Comparison of ENCODE assay signal across 21 cellular contexts in genomic region chr9:93010696-93011095, GRCh38. TPM values are rescaled to one million over a fixed set of nuclear protein-coding genes. Genes with fewer than 3 reads are reported as not detected.
DNase-seq lines count a peak whose midpoint lies in the region; ATAC-seq and TF ChIP-seq lines count a peak whose summit lies in the region.
"Had no signal": no experiment of that assay in that cellular context is flagged by ENCODE, and none has a peak within 500 bp of the region (broad histone marks: within the 10 kb centered on the region; RNA-seq: fewer than 3 reads in every experiment).

No MANE protein-coding gene starts in this region.

- H3K4me1 ChIP-seq in colonic mucosa, result no peaks in the 10 kb centered on the region
- H3K4me1 ChIP-seq in stomach, result no peaks in the 10 kb centered on the region
- H3K4me1 ChIP-seq: psoas muscle, transverse colon had no signal

- no peak overlapping the region for H3K27ac ChIP-seq in colonic mucosa
- H3K27ac ChIP-seq in stomach, result no peak overlapping the region
- H3K27ac ChIP-seq: coronary artery, psoas muscle, transverse colon, WERI-Rb-1 had no signal

- in situ Hi-C loops in KBM-7 (cut with MboI; ENCODE audit: low pct_unique_long_range_greater_than_20kb, low sequenced_read_pairs), result no loop called here

- H3K27me3 ChIP-seq in H7 (ENCODE audit: control insufficient read depth, insufficient read depth, low read length) (no peaks in the 10 kb centered on the region), colonic mucosa (no peaks in the 10 kb centered on the region), stomach (no peaks in the 10 kb centered on the region)
- H3K27me3 ChIP-seq: transverse colon had no signal

- H3K9me3 ChIP-seq in colonic mucosa (no peaks in the 10 kb centered on the region), stomach (no peaks in the 10 kb centered on the region)
- H3K9me3 ChIP-seq: psoas muscle, transverse colon had no signal

- no peak for DNase-seq in activated T-cell treated with anti-CD3 and anti-CD28 coated beads, Interleukin-2, amount 50 U/mL, for 72 hours
- DNase-seq in activated T-cell treated with anti-CD3 and anti-CD28 coated beads, Interleukin-2, amount 50 U/mL, for 4 hours, result no peak
- DNase-seq in H7 (peak; percentile 68), colonic mucosa (peak; percentile 12), iPS-NIHi11 (ENCODE audit: low spot score) (no peak), KBM-7 (no peak), stomach (no peak)
- DNase-seq in stimulated activated CD8-positive, alpha-beta memory T cell treated with anti-CD3 and anti-CD28 coated beads, Interleukin-4, amount 100 ng/mL, for 48 hours, result peak; percentile 5
- DNase-seq: activated gamma-delta T cell; HCEC 1CT; hypothalamus; kidney glomerular epithelial cell; mesendoderm; NCI-H187; RPMI8226; stimulated activated CD4-positive, alpha-beta T cell treated with anti-CD3 and anti-CD28 coated beads, Interleukin-12 subunit alpha, Interleukin-12 subunit beta, amount 100 ng/mL, for 4 hours; transverse colon; WERI-Rb-1 had no signal

- H3K27me3 Mint-ChIP-seq in activated T-cell treated with anti-CD3 and anti-CD28 coated beads, Interleukin-2, amount 50 U/mL, for 72 hours (ENCODE audit: low read depth), result no peaks in the 10 kb centered on the region
- H3K27me3 Mint-ChIP-seq in activated T-cell treated with anti-CD3 and anti-CD28 coated beads, Interleukin-2, amount 50 U/mL, for 4 hours (ENCODE audit: low read depth), result no peaks in the 10 kb centered on the region
- H3K27me3 Mint-ChIP-seq: natural killer cell treated with Interleukin-12 subunit alpha and Interleukin-12 subunit beta and Interleukin-15 and Interleukin-18, amount 100 ng/mL, for 72 hours had no signal

- H3K9ac ChIP-seq in colonic mucosa (ENCODE audit: low read depth in 2 of 2, low read length in 2 of 2), result no peak overlapping the region

- H3K4me1 Mint-ChIP-seq in activated T-cell treated with anti-CD3 and anti-CD28 coated beads, Interleukin-2, amount 50 U/mL, for 72 hours (ENCODE audit: low read depth), result peaks cover 11% of the 10 kb centered on the region
- H3K4me1 Mint-ChIP-seq in activated T-cell treated with anti-CD3 and anti-CD28 coated beads, Interleukin-2, amount 50 U/mL, for 4 hours (ENCODE audit: low read depth), result no peaks in the 10 kb centered on the region

- peaks cover 15 to 39% of the 10 kb centered on the region in 2 donors for H3K36me3 Mint-ChIP-seq in activated T-cell treated with anti-CD3 and anti-CD28 coated beads, Interleukin-2, amount 50 U/mL, for 72 hours (ENCODE audit: insufficient read depth in 2 of 2)
- peaks cover 34% of the 10 kb centered on the region for H3K36me3 Mint-ChIP-seq in activated T-cell treated with anti-CD3 and anti-CD28 coated beads, Interleukin-2, amount 50 U/mL, for 4 hours (ENCODE audit: insufficient read depth)

- H3K36me3 ChIP-seq in H7 (replicated peaks; ENCODE audit: control insufficient read depth, insufficient read depth, low read length), result no peaks in the 10 kb centered on the region
- H3K36me3 ChIP-seq in colonic mucosa, result no peaks in the 10 kb centered on the region
- peaks cover 4 to 51% (median 17%) of the 10 kb centered on the region in 4 donors for H3K36me3 ChIP-seq in stomach
- H3K36me3 ChIP-seq: transverse colon, WERI-Rb-1 had no signal

- ATAC-seq in activated T-cell treated with anti-CD3 and anti-CD28 coated beads, Interleukin-2, amount 50 U/mL, for 72 hours (replicated peaks in 1 of 2), result no peak
- no peak for ATAC-seq in activated T-cell treated with anti-CD3 and anti-CD28 coated beads, Interleukin-2, amount 50 U/mL, for 4 hours
- ATAC-seq: natural killer cell treated with Interleukin-12 subunit alpha and Interleukin-12 subunit beta and Interleukin-15 and Interleukin-18, amount 100 ng/mL, for 72 hours; psoas muscle had no signal

- no peak overlapping the region for H3K4me3 Mint-ChIP-seq in activated T-cell treated with anti-CD3 and anti-CD28 coated beads, Interleukin-2, amount 50 U/mL, for 72 hours
- no peak overlapping the region for H3K4me3 Mint-ChIP-seq in activated T-cell treated with anti-CD3 and anti-CD28 coated beads, Interleukin-2, amount 50 U/mL, for 4 hours
- H3K4me3 Mint-ChIP-seq: natural killer cell treated with Interleukin-12 subunit alpha and Interleukin-12 subunit beta and Interleukin-15 and Interleukin-18, amount 100 ng/mL, for 72 hours had no signal

- no peaks in the 10 kb centered on the region for H3K9me3 Mint-ChIP-seq in activated T-cell treated with anti-CD3 and anti-CD28 coated beads, Interleukin-2, amount 50 U/mL, for 72 hours
- no peaks in the 10 kb centered on the region for H3K9me3 Mint-ChIP-seq in activated T-cell treated with anti-CD3 and anti-CD28 coated beads, Interleukin-2, amount 50 U/mL, for 4 hours
- H3K9me3 Mint-ChIP-seq: natural killer cell treated with Interleukin-12 subunit alpha and Interleukin-12 subunit beta and Interleukin-15 and Interleukin-18, amount 100 ng/mL, for 72 hours had no signal

- TF ChIP-seq POLR2A in stomach (IDR thresholded peaks at IDR 0.05), result no peak

- no peak for TF ChIP-seq EP300 in stomach (IDR thresholded peaks at IDR 0.05)

- 65 to 83% (median 72%) methylated on average over 3 to 4 of the region's 4 CpGs for WGBS in stomach, 5 donors

- no peak for TF ChIP-seq CTCF in colonic mucosa (IDR thresholded peaks at IDR 0.05)
- TF ChIP-seq CTCF in stomach (IDR thresholded peaks at IDR 0.05), result no peak

- intact Hi-C loops in colonic mucosa (cut with DNase I), result no loop called here
- intact Hi-C loops in stomach (cut with DNase I; ENCODE audit: low total_unique reads), result no loop called here

- H3K27ac Mint-ChIP-seq in activated T-cell treated with anti-CD3 and anti-CD28 coated beads, Interleukin-2, amount 50 U/mL, for 72 hours, result peak overlapping the region; percentile 38

- H3K4me3 ChIP-seq in H7 (ENCODE audit: insufficient read depth, low read depth, low read length) (no peak overlapping the region), colonic mucosa (no peak overlapping the region), stomach (no peak overlapping the region)
- H3K4me3 ChIP-seq: coronary artery, psoas muscle, transverse colon had no signal

RNA-seq across cellular contexts. Expression of gene SUSD3, which starts 47.8 kb away (rescaled TPM):
- total RNA-seq in activated T-cell treated with anti-CD3 and anti-CD28 coated beads, Interleukin-2, amount 50 U/mL, for 72 hours, result 10 to 100 TPM; 53.1 to 56.8 TPM
- 1 to 10 TPM; 7.7 to 9.5 (median 9.4) TPM for total RNA-seq in activated T-cell treated with anti-CD3 and anti-CD28 coated beads, Interleukin-2, amount 50 U/mL, for 4 hours
- 20.3 and 25.1 TPM in 2 replicates for total RNA-seq in H7 (2014; rRNA removed; shearing (Covaris generic))
- total RNA-seq in colonic mucosa (1 to 10 TPM; 1.6 to 2.2 TPM), stomach (1 to 10 TPM in 3 of 5 donors, not detected in 2; 1.7 to 4.5 (median 2.4) TPM)
- 1 to 10 TPM; 2.0 to 3.4 (median 2.9) TPM for polyA plus RNA-seq in stomach

Comparison
In these comparisons a context has a peak if more than half of its experiments do, and no peak if none do; other contexts are left out.
1. DNase-seq: peak in H7 (single experiment), colonic mucosa (single experiment) and stimulated activated CD8-positive, alpha-beta memory T cell treated with anti-CD3 and anti-CD28 coated beads, Interleukin-4, amount 100 ng/mL, for 48 hours (single experiment); none in activated T-cell treated with anti-CD3 and anti-CD28 coated beads, Interleukin-2, amount 50 U/mL, for 72 hours (0 of 2), activated T-cell treated with anti-CD3 and anti-CD28 coated beads, Interleukin-2, amount 50 U/mL, for 4 hours (single experiment), iPS-NIHi11 (single experiment), KBM-7 (single experiment) and stomach (single experiment).